1 cellular context compared by ENCODE assay signal in the genomic region with DNA sequence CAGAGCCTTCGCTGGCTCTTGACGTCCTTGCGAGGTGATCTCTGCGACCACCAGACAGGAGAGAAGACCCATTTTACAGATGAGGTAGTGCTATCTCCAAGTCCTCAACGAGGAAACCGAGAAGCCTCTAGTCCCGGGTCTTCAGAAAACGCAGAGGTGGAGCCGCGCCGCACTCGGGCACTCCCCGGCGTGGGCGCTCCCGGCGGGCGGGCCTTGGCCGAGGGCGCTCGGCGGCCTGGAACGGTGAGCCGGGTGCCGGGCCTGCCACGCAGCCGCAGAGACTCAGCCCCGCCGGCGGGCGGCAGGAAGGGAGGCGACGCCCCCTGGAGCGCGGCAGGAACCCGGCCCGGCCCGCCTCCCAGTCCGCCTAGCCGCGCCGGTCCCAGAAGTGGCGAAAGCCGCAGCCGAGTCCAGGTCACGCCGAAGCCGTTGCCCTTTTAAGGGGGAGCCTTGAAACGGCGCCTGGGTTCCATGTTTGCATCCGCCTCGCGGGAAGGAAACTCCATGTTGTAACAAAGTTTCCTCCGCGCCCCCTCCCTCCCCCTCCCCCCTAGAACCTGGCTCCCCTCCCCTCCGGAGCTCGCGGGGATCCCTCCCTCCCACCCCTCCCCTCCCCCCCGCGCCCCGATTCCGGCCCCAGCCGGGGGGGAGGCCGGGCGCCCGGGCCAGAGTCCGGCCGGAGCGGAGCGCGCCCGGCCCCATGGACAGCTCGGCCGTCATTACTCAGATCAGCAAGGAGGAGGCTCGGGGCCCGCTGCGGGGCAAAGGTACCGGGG.
A peak's percentile ranks its signal among the peaks of the same experiment; 100 is the strongest.
TF ChIP-seq lines count a peak whose summit lies in the region.

Gene CTDSP1 (plus strand): TSS at position 478 of the 776 bp plus-strand sequence. CDS start 223 bp downstream, at position 701.

TF ChIP-seq in WTC11, 78 proteins besides CTCF, POLR2A, EP300 and RAD21 (continued from another document and continues in another):
- TF ChIP-seq, protein P1, sequence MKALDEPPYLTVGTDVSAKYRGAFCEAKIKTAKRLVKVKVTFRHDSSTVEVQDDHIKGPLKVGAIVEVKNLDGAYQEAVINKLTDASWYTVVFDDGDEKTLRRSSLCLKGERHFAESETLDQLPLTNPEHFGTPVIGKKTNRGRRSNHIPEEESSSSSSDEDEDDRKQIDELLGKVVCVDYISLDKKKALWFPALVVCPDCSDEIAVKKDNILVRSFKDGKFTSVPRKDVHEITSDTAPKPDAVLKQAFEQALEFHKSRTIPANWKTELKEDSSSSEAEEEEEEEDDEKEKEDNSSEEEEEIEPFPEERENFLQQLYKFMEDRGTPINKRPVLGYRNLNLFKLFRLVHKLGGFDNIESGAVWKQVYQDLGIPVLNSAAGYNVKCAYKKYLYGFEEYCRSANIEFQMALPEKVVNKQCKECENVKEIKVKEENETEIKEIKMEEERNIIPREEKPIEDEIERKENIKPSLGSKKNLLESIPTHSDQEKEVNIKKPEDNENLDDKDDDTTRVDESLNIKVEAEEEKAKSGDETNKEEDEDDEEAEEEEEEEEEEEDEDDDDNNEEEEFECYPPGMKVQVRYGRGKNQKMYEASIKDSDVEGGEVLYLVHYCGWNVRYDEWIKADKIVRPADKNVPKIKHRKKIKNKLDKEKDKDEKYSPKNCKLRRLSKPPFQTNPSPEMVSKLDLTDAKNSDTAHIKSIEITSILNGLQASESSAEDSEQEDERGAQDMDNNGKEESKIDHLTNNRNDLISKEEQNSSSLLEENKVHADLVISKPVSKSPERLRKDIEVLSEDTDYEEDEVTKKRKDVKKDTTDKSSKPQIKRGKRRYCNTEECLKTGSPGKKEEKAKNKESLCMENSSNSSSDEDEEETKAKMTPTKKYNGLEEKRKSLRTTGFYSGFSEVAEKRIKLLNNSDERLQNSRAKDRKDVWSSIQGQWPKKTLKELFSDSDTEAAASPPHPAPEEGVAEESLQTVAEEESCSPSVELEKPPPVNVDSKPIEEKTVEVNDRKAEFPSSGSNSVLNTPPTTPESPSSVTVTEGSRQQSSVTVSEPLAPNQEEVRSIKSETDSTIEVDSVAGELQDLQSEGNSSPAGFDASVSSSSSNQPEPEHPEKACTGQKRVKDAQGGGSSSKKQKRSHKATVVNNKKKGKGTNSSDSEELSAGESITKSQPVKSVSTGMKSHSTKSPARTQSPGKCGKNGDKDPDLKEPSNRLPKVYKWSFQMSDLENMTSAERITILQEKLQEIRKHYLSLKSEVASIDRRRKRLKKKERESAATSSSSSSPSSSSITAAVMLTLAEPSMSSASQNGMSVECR (CRISPR knock-in tag; IDR thresholded peaks at IDR 0.05; ENCODE audit: borderline replicate concordance): peak; percentile 64; the same call in 1 of the 2 replicates
- TF ChIP-seq ZNF121 (CRISPR knock-in tag; IDR thresholded peaks at IDR 0.05) (no peak), ELF4 (CRISPR knock-in tag; IDR thresholded peaks at IDR 0.05; ENCODE audit: low read depth) (no peak), USF1 (CRISPR knock-in tag; IDR thresholded peaks at IDR 0.05) (peak; percentile 22; the same call in 1 of the 2 replicates), NFYB (CRISPR knock-in tag; conservative IDR thresholded peaks at IDR 0.05; ENCODE audit: low read depth) (no peak), ATF1 (CRISPR knock-in tag; IDR thresholded peaks at IDR 0.05) (no peak), ZNF423 (CRISPR knock-in tag; IDR thresholded peaks at IDR 0.05) (peak; percentile 88), EMX1 (CRISPR knock-in tag; IDR thresholded peaks at IDR 0.05) (no peak), TEAD4 (CRISPR knock-in tag; IDR thresholded peaks at IDR 0.05) (no peak), ZNF317 (CRISPR knock-in tag; IDR thresholded peaks at IDR 0.05; ENCODE audit: borderline replicate concordance, low read depth) (no peak), FOXK1 (CRISPR knock-in tag; IDR thresholded peaks at IDR 0.05) (peak; percentile 81; the same call in 1 of the 2 replicates), MXD4 (CRISPR knock-in tag; IDR thresholded peaks at IDR 0.05; ENCODE audit: borderline replicate concordance) (no peak), SMAD3 (CRISPR knock-in tag; IDR thresholded peaks at IDR 0.05; ENCODE audit: borderline replicate concordance) (no peak), TCF7 (CRISPR knock-in tag; IDR thresholded peaks at IDR 0.05; ENCODE audit: low read depth) (no peak), ESRRA (CRISPR knock-in tag; IDR thresholded peaks at IDR 0.05; ENCODE audit: borderline replicate concordance) (no peak), ATF2 (CRISPR knock-in tag; IDR thresholded peaks at IDR 0.05; ENCODE audit: borderline replicate concordance, low read depth) (no peak), PRDM15 (CRISPR knock-in tag; IDR thresholded peaks at IDR 0.05) (peak; percentile 59), ETV6 (CRISPR knock-in tag; IDR thresholded peaks at IDR 0.05) (0 out of 2 replicates have a peak, but pooled peaks have one; percentile 40)
- TF ChIP-seq, protein P2, sequence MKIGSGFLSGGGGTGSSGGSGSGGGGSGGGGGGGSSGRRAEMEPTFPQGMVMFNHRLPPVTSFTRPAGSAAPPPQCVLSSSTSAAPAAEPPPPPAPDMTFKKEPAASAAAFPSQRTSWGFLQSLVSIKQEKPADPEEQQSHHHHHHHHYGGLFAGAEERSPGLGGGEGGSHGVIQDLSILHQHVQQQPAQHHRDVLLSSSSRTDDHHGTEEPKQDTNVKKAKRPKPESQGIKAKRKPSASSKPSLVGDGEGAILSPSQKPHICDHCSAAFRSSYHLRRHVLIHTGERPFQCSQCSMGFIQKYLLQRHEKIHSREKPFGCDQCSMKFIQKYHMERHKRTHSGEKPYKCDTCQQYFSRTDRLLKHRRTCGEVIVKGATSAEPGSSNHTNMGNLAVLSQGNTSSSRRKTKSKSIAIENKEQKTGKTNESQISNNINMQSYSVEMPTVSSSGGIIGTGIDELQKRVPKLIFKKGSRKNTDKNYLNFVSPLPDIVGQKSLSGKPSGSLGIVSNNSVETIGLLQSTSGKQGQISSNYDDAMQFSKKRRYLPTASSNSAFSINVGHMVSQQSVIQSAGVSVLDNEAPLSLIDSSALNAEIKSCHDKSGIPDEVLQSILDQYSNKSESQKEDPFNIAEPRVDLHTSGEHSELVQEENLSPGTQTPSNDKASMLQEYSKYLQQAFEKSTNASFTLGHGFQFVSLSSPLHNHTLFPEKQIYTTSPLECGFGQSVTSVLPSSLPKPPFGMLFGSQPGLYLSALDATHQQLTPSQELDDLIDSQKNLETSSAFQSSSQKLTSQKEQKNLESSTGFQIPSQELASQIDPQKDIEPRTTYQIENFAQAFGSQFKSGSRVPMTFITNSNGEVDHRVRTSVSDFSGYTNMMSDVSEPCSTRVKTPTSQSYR (CRISPR knock-in tag; IDR thresholded peaks at IDR 0.05): no peak
- TF ChIP-seq, protein P3, sequence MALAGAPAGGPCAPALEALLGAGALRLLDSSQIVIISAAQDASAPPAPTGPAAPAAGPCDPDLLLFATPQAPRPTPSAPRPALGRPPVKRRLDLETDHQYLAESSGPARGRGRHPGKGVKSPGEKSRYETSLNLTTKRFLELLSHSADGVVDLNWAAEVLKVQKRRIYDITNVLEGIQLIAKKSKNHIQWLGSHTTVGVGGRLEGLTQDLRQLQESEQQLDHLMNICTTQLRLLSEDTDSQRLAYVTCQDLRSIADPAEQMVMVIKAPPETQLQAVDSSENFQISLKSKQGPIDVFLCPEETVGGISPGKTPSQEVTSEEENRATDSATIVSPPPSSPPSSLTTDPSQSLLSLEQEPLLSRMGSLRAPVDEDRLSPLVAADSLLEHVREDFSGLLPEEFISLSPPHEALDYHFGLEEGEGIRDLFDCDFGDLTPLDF (CRISPR knock-in tag; IDR thresholded peaks at IDR 0.05): no peak
- TF ChIP-seq, protein P4, sequence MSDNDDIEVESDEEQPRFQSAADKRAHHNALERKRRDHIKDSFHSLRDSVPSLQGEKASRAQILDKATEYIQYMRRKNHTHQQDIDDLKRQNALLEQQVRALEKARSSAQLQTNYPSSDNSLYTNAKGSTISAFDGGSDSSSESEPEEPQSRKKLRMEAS (CRISPR knock-in tag; IDR thresholded peaks at IDR 0.05): peak; percentile 77; the same call in 1 of the 2 replicates
- TF ChIP-seq, protein P5, sequence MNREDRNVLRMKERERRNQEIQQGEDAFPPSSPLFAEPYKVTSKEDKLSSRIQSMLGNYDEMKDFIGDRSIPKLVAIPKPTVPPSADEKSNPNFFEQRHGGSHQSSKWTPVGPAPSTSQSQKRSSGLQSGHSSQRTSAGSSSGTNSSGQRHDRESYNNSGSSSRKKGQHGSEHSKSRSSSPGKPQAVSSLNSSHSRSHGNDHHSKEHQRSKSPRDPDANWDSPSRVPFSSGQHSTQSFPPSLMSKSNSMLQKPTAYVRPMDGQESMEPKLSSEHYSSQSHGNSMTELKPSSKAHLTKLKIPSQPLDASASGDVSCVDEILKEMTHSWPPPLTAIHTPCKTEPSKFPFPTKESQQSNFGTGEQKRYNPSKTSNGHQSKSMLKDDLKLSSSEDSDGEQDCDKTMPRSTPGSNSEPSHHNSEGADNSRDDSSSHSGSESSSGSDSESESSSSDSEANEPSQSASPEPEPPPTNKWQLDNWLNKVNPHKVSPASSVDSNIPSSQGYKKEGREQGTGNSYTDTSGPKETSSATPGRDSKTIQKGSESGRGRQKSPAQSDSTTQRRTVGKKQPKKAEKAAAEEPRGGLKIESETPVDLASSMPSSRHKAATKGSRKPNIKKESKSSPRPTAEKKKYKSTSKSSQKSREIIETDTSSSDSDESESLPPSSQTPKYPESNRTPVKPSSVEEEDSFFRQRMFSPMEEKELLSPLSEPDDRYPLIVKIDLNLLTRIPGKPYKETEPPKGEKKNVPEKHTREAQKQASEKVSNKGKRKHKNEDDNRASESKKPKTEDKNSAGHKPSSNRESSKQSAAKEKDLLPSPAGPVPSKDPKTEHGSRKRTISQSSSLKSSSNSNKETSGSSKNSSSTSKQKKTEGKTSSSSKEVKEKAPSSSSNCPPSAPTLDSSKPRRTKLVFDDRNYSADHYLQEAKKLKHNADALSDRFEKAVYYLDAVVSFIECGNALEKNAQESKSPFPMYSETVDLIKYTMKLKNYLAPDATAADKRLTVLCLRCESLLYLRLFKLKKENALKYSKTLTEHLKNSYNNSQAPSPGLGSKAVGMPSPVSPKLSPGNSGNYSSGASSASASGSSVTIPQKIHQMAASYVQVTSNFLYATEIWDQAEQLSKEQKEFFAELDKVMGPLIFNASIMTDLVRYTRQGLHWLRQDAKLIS (CRISPR knock-in tag; IDR thresholded peaks at IDR 0.05; ENCODE audit: borderline replicate concordance): no peak
- TF ChIP-seq, protein P6, sequence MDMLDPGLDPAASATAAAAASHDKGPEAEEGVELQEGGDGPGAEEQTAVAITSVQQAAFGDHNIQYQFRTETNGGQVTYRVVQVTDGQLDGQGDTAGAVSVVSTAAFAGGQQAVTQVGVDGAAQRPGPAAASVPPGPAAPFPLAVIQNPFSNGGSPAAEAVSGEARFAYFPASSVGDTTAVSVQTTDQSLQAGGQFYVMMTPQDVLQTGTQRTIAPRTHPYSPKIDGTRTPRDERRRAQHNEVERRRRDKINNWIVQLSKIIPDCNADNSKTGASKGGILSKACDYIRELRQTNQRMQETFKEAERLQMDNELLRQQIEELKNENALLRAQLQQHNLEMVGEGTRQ (CRISPR knock-in tag; IDR thresholded peaks at IDR 0.05): no peak
- TF ChIP-seq, protein P7, sequence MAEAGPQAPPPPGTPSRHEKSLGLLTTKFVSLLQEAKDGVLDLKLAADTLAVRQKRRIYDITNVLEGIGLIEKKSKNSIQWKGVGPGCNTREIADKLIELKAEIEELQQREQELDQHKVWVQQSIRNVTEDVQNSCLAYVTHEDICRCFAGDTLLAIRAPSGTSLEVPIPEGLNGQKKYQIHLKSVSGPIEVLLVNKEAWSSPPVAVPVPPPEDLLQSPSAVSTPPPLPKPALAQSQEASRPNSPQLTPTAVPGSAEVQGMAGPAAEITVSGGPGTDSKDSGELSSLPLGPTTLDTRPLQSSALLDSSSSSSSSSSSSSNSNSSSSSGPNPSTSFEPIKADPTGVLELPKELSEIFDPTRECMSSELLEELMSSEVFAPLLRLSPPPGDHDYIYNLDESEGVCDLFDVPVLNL (CRISPR knock-in tag; IDR thresholded peaks at IDR 0.05; ENCODE audit: borderline replicate concordance, low read depth): no peak
